In the genomic region with DNA sequence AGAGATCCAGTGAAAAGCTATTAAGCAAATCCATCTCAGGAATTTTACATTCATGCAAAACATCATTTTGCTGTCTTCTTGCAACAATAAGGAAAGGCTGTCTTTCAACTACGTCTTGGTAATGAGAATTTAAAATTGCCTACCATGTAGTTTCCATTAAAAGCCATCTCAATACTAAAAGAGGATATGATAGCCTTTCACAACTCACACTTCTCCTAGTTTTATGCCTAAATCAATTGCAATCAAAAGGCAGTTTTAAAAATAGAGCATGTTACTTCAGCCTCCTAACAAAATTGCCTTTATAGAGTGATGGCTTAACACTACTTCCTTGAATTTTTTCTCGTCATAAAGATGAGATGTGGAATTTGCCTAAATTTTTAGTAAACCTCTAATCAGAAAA, we compare ENCODE assay signal across 23 cellular contexts. TPM values are rescaled to one million over a fixed set of nuclear protein-coding genes. Genes with fewer than 3 reads are reported as not detected.
DNase-seq lines count a peak whose midpoint lies in the region; ATAC-seq, FAIRE-seq and TF ChIP-seq lines count a peak whose summit lies in the region.
"Had no signal": no experiment of that assay in that cellular context is flagged by ENCODE, and none has a peak within 500 bp of the region (broad histone marks: within the 10 kb centered on the region; RNA-seq: fewer than 3 reads in every experiment).

No MANE protein-coding gene starts in this region.

- peaks cover 12% of the 10 kb centered on the region for H3K79me2 ChIP-seq in OCI-LY3 (ENCODE audit: low read length)

- peaks cover under 1% of the 10 kb centered on the region; the same call in 1 of the 2 replicates for H3K9me3 ChIP-seq in OCI-LY3 (ENCODE audit: insufficient read depth, low read length)

- H3K27me3 ChIP-seq in OCI-LY3 (ENCODE audit: low read depth, low read length), result no peaks in the 10 kb centered on the region

- peaks cover 60% of the 10 kb centered on the region for H3K4me1 ChIP-seq in OCI-LY3 (ENCODE audit: low read length)

- H3K4me1 Mint-ChIP-seq in stimulated activated memory B cell treated with anti-CD40 and anti-IgM and Interleukin-4, amounts not matched to agents 10 μg/mL and 1 μg/mL and 100 μg/mL, for 72 hours, result peaks cover 38% of the 10 kb centered on the region

- H2AFZ ChIP-seq in OCI-LY3 (ENCODE audit: low read depth, low read length), result no peak overlapping the region

- DNase-seq in GM12892 (ENCODE audit: insufficient read length) (no peak), MV-4-11 (lab: John Stamatoyannopoulos, UW) (peak; percentile 67), omental fat pad (ENCODE audit: low spot score) (no peak), EL (no peak), SKM-1 treated with dmso at 0.1 percent for 144 hours (lab: John Stamatoyannopoulos, UW; ENCODE audit: unreplicated experiment) (no peak)
- DNase-seq: Caco-2; CD4-positive, CD25-positive, alpha-beta regulatory T cell; DMS153; GOT3; HFFc6; KBM-7; NCI-H1105; NCI-H1694; NCI-H2107; NCI-H345; NCI-H69; NK-92 treated with Interleukin-12 subunit alpha and Interleukin-12 subunit beta, amount 100 ng/mL, for 24 hours; Right ventricle myocardium superior had no signal

- peak overlapping the region; percentile 36 for H3K4me2 ChIP-seq in OCI-LY3 (ENCODE audit: low read length)

- H3K4me3 ChIP-seq in OCI-LY3 (ENCODE audit: low read length), result no peak overlapping the region

- peaks cover 16% of the 10 kb centered on the region for H3K36me3 ChIP-seq in OCI-LY3 (replicated peaks; ENCODE audit: low read depth, low read length)

- no peak overlapping the region for H3K4me3 Mint-ChIP-seq in stimulated activated memory B cell treated with anti-CD40 and anti-IgM and Interleukin-4, amounts not matched to agents 10 μg/mL and 1 μg/mL and 100 μg/mL, for 72 hours
- H3K4me3 Mint-ChIP-seq: CD4-positive, CD25-positive, alpha-beta regulatory T cell; HFFc6 had no signal

- ATAC-seq in stimulated activated memory B cell treated with anti-CD40 and anti-IgM and Interleukin-4, amounts not matched to agents 10 μg/mL and 1 μg/mL and 100 μg/mL, for 72 hours, result no peak
- no peak for ATAC-seq in omental fat pad (ENCODE audit: low FRiP score)
- ATAC-seq: SK-N-SH treated with all-trans-retinoic acid at 6 μM for 48 hours had no signal

- no peak overlapping the region for H3K9ac ChIP-seq in OCI-LY3 (ENCODE audit: low read length)

- peaks cover 12% of the 10 kb centered on the region for H3K36me3 Mint-ChIP-seq in stimulated activated memory B cell treated with anti-CD40 and anti-IgM and Interleukin-4, amounts not matched to agents 10 μg/mL and 1 μg/mL and 100 μg/mL, for 72 hours
- H3K36me3 Mint-ChIP-seq: CD4-positive, CD25-positive, alpha-beta regulatory T cell had no signal

- TF ChIP-seq CTCF in OCI-LY3 (IDR thresholded peaks at IDR 0.05; ENCODE audit: low read depth, low read length), result no peak
- TF ChIP-seq CTCF in omental fat pad (IDR thresholded peaks at IDR 0.05), result no peak

- no peak for TF ChIP-seq POLR2A in GM12892 (IDR thresholded peaks at IDR 0.05; ENCODE audit: low read depth, low read length)

- no peak overlapping the region for H3K27ac ChIP-seq in OCI-LY3 (ENCODE audit: low read length)

- H3K27me3 Mint-ChIP-seq in stimulated activated memory B cell treated with anti-CD40 and anti-IgM and Interleukin-4, amounts not matched to agents 10 μg/mL and 1 μg/mL and 100 μg/mL, for 72 hours, result no peaks in the 10 kb centered on the region
- H3K27me3 Mint-ChIP-seq: CD4-positive, CD25-positive, alpha-beta regulatory T cell had no signal

- FAIRE-seq in GM12892 (lab: Jason Lieb, UNC), result peak; percentile 89
- FAIRE-seq: RCC 7860 had no signal

- no peaks in the 10 kb centered on the region for H4K20me1 ChIP-seq in OCI-LY3 (ENCODE audit: insufficient read depth, low read length)

- H3K27ac Mint-ChIP-seq in stimulated activated memory B cell treated with anti-CD40 and anti-IgM and Interleukin-4, amounts not matched to agents 10 μg/mL and 1 μg/mL and 100 μg/mL, for 72 hours, result peak overlapping the region; percentile 81
- H3K27ac Mint-ChIP-seq: CD4-positive, CD25-positive, alpha-beta regulatory T cell; HFFc6 had no signal

- peaks cover 2% of the 10 kb centered on the region for H3K9me3 Mint-ChIP-seq in stimulated activated memory B cell treated with anti-CD40 and anti-IgM and Interleukin-4, amounts not matched to agents 10 μg/mL and 1 μg/mL and 100 μg/mL, for 72 hours

RNA-seq across cellular contexts. Expression of a gene that starts 22.6 kb away (rescaled TPM):
- polyA plus RNA-seq in GM12892 (2012; ENCODE audit: missing spikeins), result 12.8 TPM
- total RNA-seq in omental fat pad, result 1 to 10 TPM in 3 of 4 donors, under 1 TPM in 1; 0.46 to 5.8 (median 3.2) TPM
- total RNA-seq: HFFc6; T-helper 1 cell treated with Interleukin-12 subunit alpha and Interleukin-12 subunit beta and Interleukin-4 antibody, amounts not matched to agents 30 ng/mL and 1 ng/mL, for 36 hours had no signal
